In genomic region chr1:37515185-37516034, GRCh38 we compare ENCODE assay signal across 8 cellular contexts. TPM values are rescaled to one million over a fixed set of nuclear protein-coding genes. Genes with fewer than 3 reads are reported as not detected.
DNase-seq lines count a peak whose midpoint lies in the region; ATAC-seq and TF ChIP-seq lines count a peak whose summit lies in the region.

No MANE protein-coding gene starts in this region.

- CTCF ChIA-PET in Panc1 (lab: Charles Lee), result interaction anchor here (0.5 to 1.6 kb wide), 3 partner anchors 20 to 56 kb away, joined by 3 to 11 read pairs (median 7); no protein-coding TSS in a partner anchor

- H3K27ac ChIP-seq in Panc1 (ENCODE audit: low read length), result peak overlapping the region; percentile 98

- peak overlapping the region; percentile 48; the same call in 1 of the 2 replicates for H3K4me3 ChIP-seq in GM08714 (ENCODE audit: low read length)
- peak overlapping the region; percentile 83 to 84 for H3K4me3 ChIP-seq in Panc1 (ENCODE audit: low read depth in 2 of 2, low read length in 2 of 2)
- peak overlapping the region; percentile 87 for H3K4me3 ChIP-seq in epithelial cell of proximal tubule (ENCODE audit: low read depth, low read length)

- POLR2A ChIA-PET in Panc1 (lab: Charles Lee), result interaction anchor here (0.6 kb wide), 1 partner anchor 73 kb away, joined by 3 read pairs; no protein-coding TSS in a partner anchor

- H3K27me3 ChIP-seq in Panc1 (ENCODE audit: control insufficient read depth, insufficient read depth, low read length), result no peaks in the 10 kb centered on the region

- H3K4me1 ChIP-seq in Panc1 (ENCODE audit: control insufficient read depth, insufficient read depth, low read length), result peaks cover 13% of the 10 kb centered on the region

- ATAC-seq in Panc1 (no peak), GM19328 (IDR thresholded peaks at IDR 0.05; ENCODE audit: unreplicated experiment) (no peak), GM21825 (IDR thresholded peaks at IDR 0.05; ENCODE audit: unreplicated experiment) (no peak)

- peaks cover 3% of the 10 kb centered on the region for H3K36me3 ChIP-seq in Panc1 (ENCODE audit: control insufficient read depth, insufficient read depth, low read length)

- TF ChIP-seq CTCF in Panc1 (IDR thresholded peaks at IDR 0.05) (no peak), epithelial cell of proximal tubule (conservative IDR thresholded peaks at IDR 0.05; ENCODE audit: low read depth, low read length) (no peak)

- in situ Hi-C loops in Panc1 (cut with HindIII; ENCODE audit: low pct_unique_long_range_greater_than_20kb, low sequenced_read_pairs), result no loop called here

- H3K9me3 ChIP-seq in Panc1 (ENCODE audit: control insufficient read depth, insufficient read depth, low read depth, low read length), result no peaks in the 10 kb centered on the region

- DNase-seq in Panc1 (ENCODE audit: low read depth, low spot score) (no peak), epithelial cell of proximal tubule (ENCODE audit: low read depth) (no peak), pons (ENCODE audit: low spot score) (peak; percentile 37), NCI-H526 treated with DMSO at 0.1 percent for 48 hours (lab: John Stamatoyannopoulos, UW) (no peak)
- no peak for DNase-seq in activated CD4-positive, alpha-beta T cell treated with anti-CD3 and anti-CD28 coated beads for 4 hours

- intact Hi-C loops in Panc1 (cut with micrococcal nuclease; ENCODE audit: unreplicated experiment), result no loop called here

- BruUV-seq in Panc1 (replicated peaks; lab: Mats Ljungman, UMichigan), result TSS peak; percentile 96

RNA-seq across cellular contexts. Expression of gene MEAF6, which starts 0.8 kb away (rescaled TPM):
- total RNA-seq in Panc1 (2021; ENCODE audit: unreplicated experiment) (50.0 TPM), epithelial cell of proximal tubule (64.2 and 73.1 TPM in 2 replicates)
- polyA plus RNA-seq in Panc1 (2012; ENCODE audit: insufficient read length), result 39.0 TPM

RNA-seq across cellular contexts. Expression of gene SNIP1, which starts 38.7 kb away (rescaled TPM):
- total RNA-seq in Panc1 (2021; ENCODE audit: unreplicated experiment) (21.4 TPM), epithelial cell of proximal tubule (6.8 and 8.3 TPM in 2 replicates)
- 22.6 TPM for polyA plus RNA-seq in Panc1 (2012; ENCODE audit: insufficient read length)

RNA-seq across cellular contexts. Expression of gene ZC3H12A, which starts 41.0 kb away (rescaled TPM):
- 9.4 TPM for total RNA-seq in Panc1 (2021; ENCODE audit: unreplicated experiment)
- polyA plus RNA-seq in Panc1 (2012; ENCODE audit: insufficient read length), result 7.1 TPM
- 16.0 and 16.7 TPM in 2 replicates for total RNA-seq in epithelial cell of proximal tubule

RNA-seq across cellular contexts. Expression of gene DNALI1, which starts 41.3 kb away (rescaled TPM):
- total RNA-seq in Panc1 (2021; ENCODE audit: unreplicated experiment), result 0.36 TPM
- polyA plus RNA-seq in Panc1 (2012; ENCODE audit: insufficient read length), result 0.36 TPM
- 3.5 and 16.4 TPM in 2 replicates for total RNA-seq in epithelial cell of proximal tubule
